9 cellular contexts compared by ENCODE assay signal in the genomic region with DNA sequence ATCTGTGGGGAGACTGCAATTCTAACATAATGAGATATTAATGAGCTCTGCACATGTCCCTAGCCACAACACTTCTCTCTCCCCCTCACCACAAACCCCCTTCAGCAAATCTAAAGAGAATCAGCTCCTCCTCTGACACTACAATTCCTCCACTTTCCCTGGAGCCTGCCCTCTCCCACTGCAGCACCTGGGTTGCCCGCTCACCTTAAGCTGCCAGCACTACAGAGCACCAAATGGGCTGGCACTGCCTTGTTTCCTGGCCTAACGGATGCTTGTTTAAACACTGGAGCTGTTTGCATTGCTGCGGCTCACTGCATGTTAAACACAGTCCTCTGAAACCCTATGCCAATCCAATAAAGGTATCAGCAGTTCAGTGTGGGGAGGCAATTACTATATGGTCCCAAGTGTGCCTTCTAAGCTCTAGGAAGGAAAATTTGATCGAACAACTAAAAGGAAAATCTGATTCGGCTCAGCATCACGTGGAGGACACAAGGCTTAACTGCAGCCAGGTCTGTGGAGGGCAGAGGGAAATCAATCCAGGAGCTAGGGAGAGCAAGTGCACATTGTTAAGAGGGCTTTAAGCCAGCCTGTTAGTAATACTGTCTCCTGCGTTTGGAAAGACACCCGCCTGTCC.
DNase-seq lines count a peak whose midpoint lies in the region; ATAC-seq, FAIRE-seq and TF ChIP-seq lines count a peak whose summit lies in the region.
"Had no signal": no experiment of that assay in that cellular context is flagged by ENCODE, and none has a peak within 500 bp of the region (broad histone marks: within the 10 kb centered on the region; RNA-seq: fewer than 3 reads in every experiment).

No MANE protein-coding gene starts in this region.

- H2AFZ ChIP-seq in PC-3 (ENCODE audit: low read length) (0 out of 2 replicates have a peak overlapping the region, but pooled peaks have one; percentile 17), keratinocyte (ENCODE audit: control insufficient read depth, low read length) (peak overlapping the region; percentile 14), MM.1S (ENCODE audit: low read length) (no peak overlapping the region)

- H3K4me3 ChIP-seq in PC-3 (ENCODE audit: low read length) = no peak overlapping the region
- H3K4me3 ChIP-seq in keratinocyte (ENCODE audit: control insufficient read depth in 2 of 3, extremely low read depth in 1 of 3, insufficient read depth in 2 of 3, low read depth in 1 of 3, low read length in 3 of 3) = no peak overlapping the region
- no peak overlapping the region for H3K4me3 ChIP-seq in MM.1S (ENCODE audit: low read length)
- H3K4me3 ChIP-seq in A673 (ENCODE audit: low read depth, low read length, poor library complexity, severe bottlenecking) = no peak overlapping the region

- H3K9ac ChIP-seq in PC-3 (ENCODE audit: low read length) = no peak overlapping the region
- no peak overlapping the region for H3K9ac ChIP-seq in keratinocyte (ENCODE audit: control insufficient read depth, extremely low read depth, insufficient read depth, low read length)
- no peak overlapping the region for H3K9ac ChIP-seq in MM.1S (ENCODE audit: low read length)

- DNase-seq in NCI-H1694 (lab: John Stamatoyannopoulos, UW) = peak; percentile 56
- peak; percentile 75 for DNase-seq in PC-3
- DNase-seq in keratinocyte (ENCODE audit: low read depth, low spot score) = no peak
- DNase-seq in type B pancreatic cell (ENCODE audit: extremely low spot score, unreplicated experiment) = no peak
- DNase-seq in MM.1S = no peak
- no peak for DNase-seq in A673 (ENCODE audit: low spot score)
- DNase-seq in activated CD4-positive, alpha-beta T cell treated with anti-CD3 and anti-CD28 coated beads, Interleukin-2, amount 10 ng/mL, durations not matched to agents 7 days and 5 days = no peak
- DNase-seq: activated CD4-positive, alpha-beta T cell treated with anti-CD3 and anti-CD28 coated beads, Interleukin-2, amount 50 U/mL, for 48 hours; stimulated activated naive CD4-positive, alpha-beta T cell had no signal

- POLR2A ChIA-PET in PC-3 (lab: Charles Lee; ENCODE audit: unreplicated experiment) (interaction anchor here (0.7 kb wide), 2 partner anchors 7 to 47 kb away, joined by 3 read pairs; no protein-coding TSS in a partner anchor), A673 (lab: Charles Lee; ENCODE audit: low non-redundant PET) (no interaction called here)
- POLR2A ChIA-PET in activated CD4-positive, alpha-beta T cell treated with anti-CD3 and anti-CD28 coated beads, Interleukin-2, amount 10 ng/mL, durations not matched to agents 7 days and 5 days (lab: Charles Lee) = interaction anchor here (0.5 kb wide), 1 partner anchor 10 kb away, joined by 3 read pairs; no protein-coding TSS in a partner anchor

- H3K36me3 ChIP-seq in PC-3 (ENCODE audit: low read depth, low read length) = no peaks in the 10 kb centered on the region
- H3K36me3 ChIP-seq in keratinocyte (ENCODE audit: control insufficient read depth in 2 of 2, extremely low read depth in 1 of 2, insufficient read depth in 2 of 2, low read length in 2 of 2) = no peaks in the 10 kb centered on the region
- no peaks in the 10 kb centered on the region for H3K36me3 ChIP-seq in MM.1S (replicated peaks; ENCODE audit: insufficient read depth, low read length)
- no peaks in the 10 kb centered on the region for H3K36me3 ChIP-seq in A673 (ENCODE audit: insufficient read depth, low read length, poor library complexity, severe bottlenecking)

- H4K20me1 ChIP-seq in PC-3 (ENCODE audit: low read length) (no peaks in the 10 kb centered on the region), keratinocyte (ENCODE audit: control insufficient read depth, extremely low read depth, insufficient read depth, low read length) (no peaks in the 10 kb centered on the region), MM.1S (ENCODE audit: insufficient read depth, low read length) (no peaks in the 10 kb centered on the region)

- H3K9me2 ChIP-seq in PC-3 (replicated peaks; ENCODE audit: low read length) (no peaks in the 10 kb centered on the region), MM.1S (replicated peaks; ENCODE audit: insufficient read depth, low read length) (no peaks in the 10 kb centered on the region)

- H3K4me1 Mint-ChIP-seq in type B pancreatic cell (ENCODE audit: unreplicated experiment) = peaks cover 51% of the 10 kb centered on the region
- H3K4me1 Mint-ChIP-seq in activated CD4-positive, alpha-beta T cell treated with anti-CD3 and anti-CD28 coated beads, Interleukin-2, amount 10 ng/mL, durations not matched to agents 7 days and 5 days = no peaks in the 10 kb centered on the region

- dilution Hi-C loops in keratinocyte (cut with MboI; ENCODE audit: extremely low pct_ligation_motif_present, low sequenced_read_pairs) = no loop called here

- no peaks in the 10 kb centered on the region for H3K9me1 ChIP-seq in keratinocyte (ENCODE audit: control insufficient read depth, extremely low read depth, insufficient read depth, low read length)

- H3K36me3 Mint-ChIP-seq in type B pancreatic cell = peaks cover 4% of the 10 kb centered on the region
- no peaks in the 10 kb centered on the region for H3K36me3 Mint-ChIP-seq in activated CD4-positive, alpha-beta T cell treated with anti-CD3 and anti-CD28 coated beads, Interleukin-2, amount 10 ng/mL, durations not matched to agents 7 days and 5 days (ENCODE audit: low read depth)

- H3F3A ChIP-seq in PC-3 (ENCODE audit: low read length, unreplicated experiment) = no peaks in the 10 kb centered on the region
- no peaks in the 10 kb centered on the region for H3F3A ChIP-seq in MM.1S (ENCODE audit: insufficient read depth, low read length)

- H3K79me2 ChIP-seq in PC-3 (ENCODE audit: low read length) (no peaks in the 10 kb centered on the region), keratinocyte (ENCODE audit: control insufficient read depth, insufficient read depth, low read length) (no peaks in the 10 kb centered on the region), MM.1S (ENCODE audit: low read length) (no peaks in the 10 kb centered on the region)

- intact Hi-C loops in PC-3 (cut with micrococcal nuclease) = loop anchor here (5.0 kb wide), 1 partner anchor 86 kb away; no protein-coding TSS in a partner anchor
- intact Hi-C loops in A673 (cut with micrococcal nuclease; ENCODE audit: unreplicated experiment) = no loop called here

- H3K27ac Mint-ChIP-seq in type B pancreatic cell = peak overlapping the region; percentile 68
- no peak overlapping the region for H3K27ac Mint-ChIP-seq in activated CD4-positive, alpha-beta T cell treated with anti-CD3 and anti-CD28 coated beads, Interleukin-2, amount 10 ng/mL, durations not matched to agents 7 days and 5 days

- peak; percentile 98 for ATAC-seq in PC-3

- H3K27me3 Mint-ChIP-seq in type B pancreatic cell = no peaks in the 10 kb centered on the region
- peaks cover 5% of the 10 kb centered on the region for H3K27me3 Mint-ChIP-seq in activated CD4-positive, alpha-beta T cell treated with anti-CD3 and anti-CD28 coated beads, Interleukin-2, amount 10 ng/mL, durations not matched to agents 7 days and 5 days

- H3K27ac ChIP-seq in PC-3 (ENCODE audit: low read length) = peak overlapping the region; percentile 29; the same call in 1 of the 2 replicates
- no peak overlapping the region for H3K27ac ChIP-seq in keratinocyte (ENCODE audit: control insufficient read depth, insufficient read depth, low read length)
- H3K27ac ChIP-seq in MM.1S (ENCODE audit: low read length) = no peak overlapping the region
- no peak overlapping the region for H3K27ac ChIP-seq in A673 (ENCODE audit: low read depth, low read length, poor library complexity, severe bottlenecking)

- H3K9me3 ChIP-seq in PC-3 (ENCODE audit: low read length) (no peaks in the 10 kb centered on the region), keratinocyte (ENCODE audit: control insufficient read depth, low read depth, low read length) (no peaks in the 10 kb centered on the region), MM.1S (replicated peaks; ENCODE audit: insufficient read depth, low read length) (no peaks in the 10 kb centered on the region), A673 (ENCODE audit: low read depth, low read length, poor library complexity, severe bottlenecking) (no peaks in the 10 kb centered on the region)

- H3K9me3 Mint-ChIP-seq in type B pancreatic cell = no peaks in the 10 kb centered on the region
- no peaks in the 10 kb centered on the region for H3K9me3 Mint-ChIP-seq in activated CD4-positive, alpha-beta T cell treated with anti-CD3 and anti-CD28 coated beads, Interleukin-2, amount 10 ng/mL, durations not matched to agents 7 days and 5 days

- no peak for TF ChIP-seq CTCF in PC-3 (conservative IDR thresholded peaks at IDR 0.05; ENCODE audit: low read depth, low read length)
- no peak for TF ChIP-seq CTCF in keratinocyte (optimal IDR thresholded peaks at IDR 0.05 in 1 of 3, IDR thresholded peaks at IDR 0.05 in 1 of 3, conservative IDR thresholded peaks at IDR 0.05 in 1 of 3; ENCODE audit: extremely low read depth in 1 of 3, insufficient read depth in 2 of 3, low read length in 3 of 3)
- TF ChIP-seq CTCF in type B pancreatic cell (conservative IDR thresholded peaks at IDR 0.05) = no peak
- TF ChIP-seq CTCF in MM.1S (IDR thresholded peaks at IDR 0.05; ENCODE audit: low read length) = no peak
- TF ChIP-seq CTCF in A673 (conservative IDR thresholded peaks at IDR 0.05; ENCODE audit: low read depth, low read length) = no peak

- H3K4me1 ChIP-seq in PC-3 (ENCODE audit: insufficient read depth, low read length) (peaks cover 21% of the 10 kb centered on the region), keratinocyte (ENCODE audit: control insufficient read depth, extremely low read depth, insufficient read depth, low read length) (no peaks in the 10 kb centered on the region), MM.1S (ENCODE audit: low read length) (no peaks in the 10 kb centered on the region), A673 (ENCODE audit: insufficient read depth, low read length, poor library complexity, severe bottlenecking) (peaks cover 14% of the 10 kb centered on the region)

- peak overlapping the region; percentile 58 for H3K4me3 Mint-ChIP-seq in type B pancreatic cell
- no peak overlapping the region for H3K4me3 Mint-ChIP-seq in activated CD4-positive, alpha-beta T cell treated with anti-CD3 and anti-CD28 coated beads, Interleukin-2, amount 10 ng/mL, durations not matched to agents 7 days and 5 days

- CTCF ChIA-PET in PC-3 (lab: Charles Lee) = interaction anchor here (0.6 to 0.8 kb wide), 2 partner anchors 21 to 405 kb away, joined by 3 read pairs; no protein-coding TSS in a partner anchor
- CTCF ChIA-PET in A673 (lab: Charles Lee) = no interaction called here
- CTCF ChIA-PET in activated CD4-positive, alpha-beta T cell treated with anti-CD3 and anti-CD28 coated beads, Interleukin-2, amount 10 ng/mL, durations not matched to agents 7 days and 5 days (lab: Charles Lee) = interaction anchor here (1.4 to 1.7 kb wide), 3 partner anchors 9 to 99 kb away, joined by 3 to 5 read pairs (median 4); no protein-coding TSS in a partner anchor

- BruUV-seq in PC-3 (replicated peaks; lab: Mats Ljungman, UMichigan) (no TSS peak), A673 (replicated peaks; lab: Mats Ljungman, UMichigan) (no TSS peak)

- H3K4me2 ChIP-seq in PC-3 (ENCODE audit: low read length) = peak overlapping the region; percentile 69
- no peak overlapping the region for H3K4me2 ChIP-seq in keratinocyte (ENCODE audit: control insufficient read depth, extremely low read depth, insufficient read depth, low read depth, low read length)
- H3K4me2 ChIP-seq in MM.1S (ENCODE audit: low read depth, low read length) = no peak overlapping the region

- H3K27me3 ChIP-seq in PC-3 (ENCODE audit: low read length) (no peaks in the 10 kb centered on the region), keratinocyte (ENCODE audit: control insufficient read depth, extremely low read depth, insufficient read depth, low read length) (peaks cover 3% of the 10 kb centered on the region), MM.1S (replicated peaks; ENCODE audit: insufficient read depth, low read length) (no peaks in the 10 kb centered on the region), A673 (replicated peaks; ENCODE audit: insufficient read depth, low read depth, low read length, poor library complexity) (no peaks in the 10 kb centered on the region)

- no peak for FAIRE-seq in keratinocyte (lab: Jason Lieb, UNC)

Comparison
In these comparisons a context has a peak if more than half of its experiments do, and no peak if none do; other contexts are left out.
1. DNase-seq: peak in NCI-H1694 (single experiment) and PC-3 (single experiment); none in keratinocyte (single experiment), type B pancreatic cell (single experiment), MM.1S (single experiment), A673 (single experiment) and activated CD4-positive, alpha-beta T cell treated with anti-CD3 and anti-CD28 coated beads, Interleukin-2, amount 10 ng/mL, durations not matched to agents 7 days and 5 days (single experiment).